ENCODE assay signal across 8 cellular contexts in genomic region chr18:9689253-9689652, GRCh38.
"Had no signal": no experiment of that assay in that cellular context is flagged by ENCODE, and none has a peak within 500 bp of the region (broad histone marks: within the 10 kb centered on the region; RNA-seq: fewer than 3 reads in every experiment).

No MANE protein-coding gene starts in this region.

- FAIRE-seq: HTR-8/SVneo had no signal

- H3K4me1 ChIP-seq: HAP-1 had no signal

- H3K9me3 ChIP-seq: HAP-1 had no signal

- H3K36me3 ChIP-seq: HAP-1 had no signal

- H3K4me3 ChIP-seq: GM23248, HAP-1 had no signal

- H3K27ac ChIP-seq: GM23248 had no signal

- H2AFZ ChIP-seq: GM23248 had no signal

- DNase-seq: GM23248, GOT3, H7, KBM-7 had no signal

- ATAC-seq: HCT116 had no signal

- H3K9ac ChIP-seq: GM23248, KMS-11 had no signal
